Comparison of ENCODE assay signal across 1 cellular context in genomic region chr21:45020629-45021427, GRCh38.
TF ChIP-seq lines count a peak whose summit lies in the region.

No MANE protein-coding gene starts in this region.

TF ChIP-seq in K562, 482 proteins besides CTCF, POLR2A, EP300 and RAD21:
- TF ChIP-seq MCM5 (IDR thresholded peaks at IDR 0.05; ENCODE audit: low read depth) (no peak), C11orf30 (IDR thresholded peaks at IDR 0.05; ENCODE audit: low read depth) (peak; percentile 4; the same call in 1 of the 2 replicates), ZNF316 (IDR thresholded peaks at IDR 0.05) (peak; percentile 17; the same call in 1 of the 2 replicates), PCBP1 (IDR thresholded peaks at IDR 0.05; ENCODE audit: low read depth, low read length, poor library complexity, severe bottlenecking) (no peak)
